ENCODE assay signal across 2 cellular contexts in the genomic region with DNA sequence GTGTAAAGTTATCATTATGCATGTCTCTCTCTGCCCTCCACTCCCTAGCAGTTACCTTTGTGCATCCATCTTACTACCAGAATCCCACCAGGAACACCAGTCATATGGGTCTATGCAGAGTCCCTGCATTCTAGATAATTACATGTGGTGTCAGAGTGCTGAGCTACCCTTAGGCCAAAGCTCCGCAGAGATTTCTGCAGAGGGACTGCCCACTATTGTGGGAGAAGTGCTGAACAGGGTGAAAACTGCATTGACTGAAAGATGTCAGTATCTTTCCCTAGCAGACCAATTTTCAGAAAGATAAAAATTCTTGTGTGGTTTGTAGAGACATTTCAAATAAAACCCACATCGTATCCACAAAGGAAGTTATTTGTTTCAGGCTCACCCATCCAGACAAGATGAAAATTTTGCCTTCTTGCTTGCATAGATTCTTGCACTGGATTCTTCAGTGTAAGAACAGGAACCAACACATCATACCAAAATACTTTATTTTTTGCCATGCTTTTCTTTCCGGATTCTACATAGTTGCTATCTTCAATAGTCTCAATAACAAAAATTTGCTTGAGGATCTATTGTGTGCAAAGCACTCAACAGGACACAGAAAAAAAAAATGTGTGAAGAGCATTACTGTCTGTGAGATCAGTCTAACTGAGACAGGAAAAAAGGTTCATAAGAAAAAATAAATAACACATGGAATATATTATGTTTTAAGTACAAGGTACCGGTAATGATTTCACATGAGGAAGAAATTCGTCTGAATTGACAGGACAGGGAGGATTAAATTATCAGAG.
TF ChIP-seq lines count a peak whose summit lies in the region.

No MANE protein-coding gene starts in this region.

TF ChIP-seq in SK-N-SH, 30 proteins besides CTCF, POLR2A, EP300 and RAD21 (continued from another document):
- TF ChIP-seq, protein P1, sequence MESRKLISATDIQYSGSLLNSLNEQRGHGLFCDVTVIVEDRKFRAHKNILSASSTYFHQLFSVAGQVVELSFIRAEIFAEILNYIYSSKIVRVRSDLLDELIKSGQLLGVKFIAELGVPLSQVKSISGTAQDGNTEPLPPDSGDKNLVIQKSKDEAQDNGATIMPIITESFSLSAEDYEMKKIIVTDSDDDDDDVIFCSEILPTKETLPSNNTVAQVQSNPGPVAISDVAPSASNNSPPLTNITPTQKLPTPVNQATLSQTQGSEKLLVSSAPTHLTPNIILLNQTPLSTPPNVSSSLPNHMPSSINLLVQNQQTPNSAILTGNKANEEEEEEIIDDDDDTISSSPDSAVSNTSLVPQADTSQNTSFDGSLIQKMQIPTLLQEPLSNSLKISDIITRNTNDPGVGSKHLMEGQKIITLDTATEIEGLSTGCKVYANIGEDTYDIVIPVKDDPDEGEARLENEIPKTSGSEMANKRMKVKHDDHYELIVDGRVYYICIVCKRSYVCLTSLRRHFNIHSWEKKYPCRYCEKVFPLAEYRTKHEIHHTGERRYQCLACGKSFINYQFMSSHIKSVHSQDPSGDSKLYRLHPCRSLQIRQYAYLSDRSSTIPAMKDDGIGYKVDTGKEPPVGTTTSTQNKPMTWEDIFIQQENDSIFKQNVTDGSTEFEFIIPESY (IDR thresholded peaks at IDR 0.05; ENCODE audit: borderline replicate concordance, low read depth): no peak
- TF ChIP-seq YY1 (IDR thresholded peaks at IDR 0.05; ENCODE audit: low read depth): no peak
- TF ChIP-seq, protein P2, sequence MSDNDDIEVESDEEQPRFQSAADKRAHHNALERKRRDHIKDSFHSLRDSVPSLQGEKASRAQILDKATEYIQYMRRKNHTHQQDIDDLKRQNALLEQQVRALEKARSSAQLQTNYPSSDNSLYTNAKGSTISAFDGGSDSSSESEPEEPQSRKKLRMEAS (IDR thresholded peaks at IDR 0.05; ENCODE audit: low read depth): no peak
- TF ChIP-seq, protein P3, sequence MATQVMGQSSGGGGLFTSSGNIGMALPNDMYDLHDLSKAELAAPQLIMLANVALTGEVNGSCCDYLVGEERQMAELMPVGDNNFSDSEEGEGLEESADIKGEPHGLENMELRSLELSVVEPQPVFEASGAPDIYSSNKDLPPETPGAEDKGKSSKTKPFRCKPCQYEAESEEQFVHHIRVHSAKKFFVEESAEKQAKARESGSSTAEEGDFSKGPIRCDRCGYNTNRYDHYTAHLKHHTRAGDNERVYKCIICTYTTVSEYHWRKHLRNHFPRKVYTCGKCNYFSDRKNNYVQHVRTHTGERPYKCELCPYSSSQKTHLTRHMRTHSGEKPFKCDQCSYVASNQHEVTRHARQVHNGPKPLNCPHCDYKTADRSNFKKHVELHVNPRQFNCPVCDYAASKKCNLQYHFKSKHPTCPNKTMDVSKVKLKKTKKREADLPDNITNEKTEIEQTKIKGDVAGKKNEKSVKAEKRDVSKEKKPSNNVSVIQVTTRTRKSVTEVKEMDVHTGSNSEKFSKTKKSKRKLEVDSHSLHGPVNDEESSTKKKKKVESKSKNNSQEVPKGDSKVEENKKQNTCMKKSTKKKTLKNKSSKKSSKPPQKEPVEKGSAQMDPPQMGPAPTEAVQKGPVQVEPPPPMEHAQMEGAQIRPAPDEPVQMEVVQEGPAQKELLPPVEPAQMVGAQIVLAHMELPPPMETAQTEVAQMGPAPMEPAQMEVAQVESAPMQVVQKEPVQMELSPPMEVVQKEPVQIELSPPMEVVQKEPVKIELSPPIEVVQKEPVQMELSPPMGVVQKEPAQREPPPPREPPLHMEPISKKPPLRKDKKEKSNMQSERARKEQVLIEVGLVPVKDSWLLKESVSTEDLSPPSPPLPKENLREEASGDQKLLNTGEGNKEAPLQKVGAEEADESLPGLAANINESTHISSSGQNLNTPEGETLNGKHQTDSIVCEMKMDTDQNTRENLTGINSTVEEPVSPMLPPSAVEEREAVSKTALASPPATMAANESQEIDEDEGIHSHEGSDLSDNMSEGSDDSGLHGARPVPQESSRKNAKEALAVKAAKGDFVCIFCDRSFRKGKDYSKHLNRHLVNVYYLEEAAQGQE (IDR thresholded peaks at IDR 0.05; ENCODE audit: low read depth, low read length): no peak
- no peak for TF ChIP-seq NRF1 (IDR thresholded peaks at IDR 0.05; ENCODE audit: low read depth, low read length)
- no peak for TF ChIP-seq RCOR1 (IDR thresholded peaks at IDR 0.05; ENCODE audit: low read length)
- no peak for TF ChIP-seq MEF2A (IDR thresholded peaks at IDR 0.05; ENCODE audit: borderline replicate concordance, low read depth)
- no peak for TF ChIP-seq CHD2 (IDR thresholded peaks at IDR 0.05; ENCODE audit: low read length, partially characterized antibody)
- TF ChIP-seq, protein P4, sequence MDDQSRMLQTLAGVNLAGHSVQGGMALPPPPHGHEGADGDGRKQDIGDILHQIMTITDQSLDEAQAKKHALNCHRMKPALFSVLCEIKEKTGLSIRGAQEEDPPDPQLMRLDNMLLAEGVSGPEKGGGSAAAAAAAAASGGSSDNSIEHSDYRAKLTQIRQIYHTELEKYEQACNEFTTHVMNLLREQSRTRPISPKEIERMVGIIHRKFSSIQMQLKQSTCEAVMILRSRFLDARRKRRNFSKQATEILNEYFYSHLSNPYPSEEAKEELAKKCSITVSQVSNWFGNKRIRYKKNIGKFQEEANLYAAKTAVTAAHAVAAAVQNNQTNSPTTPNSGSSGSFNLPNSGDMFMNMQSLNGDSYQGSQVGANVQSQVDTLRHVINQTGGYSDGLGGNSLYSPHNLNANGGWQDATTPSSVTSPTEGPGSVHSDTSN (IDR thresholded peaks at IDR 0.05): no peak
- TF ChIP-seq NFIC (IDR thresholded peaks at IDR 0.05; ENCODE audit: borderline replicate concordance): no peak

TF ChIP-seq in SK-N-SH treated with all-trans-retinoic acid at 6 μM for 48 hours, 23 proteins besides CTCF, POLR2A, EP300 and RAD21 (continued from another document):
- TF ChIP-seq, protein P5, sequence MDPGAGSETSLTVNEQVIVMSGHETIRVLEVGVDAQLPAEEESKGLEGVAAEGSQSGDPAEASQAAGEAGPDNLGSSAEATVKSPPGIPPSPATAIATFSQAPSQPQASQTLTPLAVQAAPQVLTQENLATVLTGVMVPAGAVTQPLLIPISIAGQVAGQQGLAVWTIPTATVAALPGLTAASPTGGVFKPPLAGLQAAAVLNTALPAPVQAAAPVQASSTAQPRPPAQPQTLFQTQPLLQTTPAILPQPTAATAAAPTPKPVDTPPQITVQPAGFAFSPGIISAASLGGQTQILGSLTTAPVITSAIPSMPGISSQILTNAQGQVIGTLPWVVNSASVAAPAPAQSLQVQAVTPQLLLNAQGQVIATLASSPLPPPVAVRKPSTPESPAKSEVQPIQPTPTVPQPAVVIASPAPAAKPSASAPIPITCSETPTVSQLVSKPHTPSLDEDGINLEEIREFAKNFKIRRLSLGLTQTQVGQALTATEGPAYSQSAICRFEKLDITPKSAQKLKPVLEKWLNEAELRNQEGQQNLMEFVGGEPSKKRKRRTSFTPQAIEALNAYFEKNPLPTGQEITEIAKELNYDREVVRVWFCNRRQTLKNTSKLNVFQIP (CRISPR knock-in tag; IDR thresholded peaks at IDR 0.05; ENCODE audit: borderline replicate concordance, low read depth): no peak
- TF ChIP-seq SNAI2 (CRISPR knock-in tag; IDR thresholded peaks at IDR 0.05): no peak
